In genomic region chr1:8823295-8823664, GRCh38 we compare ENCODE assay signal across 1 cellular context.
A peak's percentile ranks its signal among the peaks of the same experiment; 100 is the strongest.
TF ChIP-seq lines count a peak whose summit lies in the region.

No MANE protein-coding gene starts in this region.

TF ChIP-seq in K562, 482 proteins besides CTCF, POLR2A, EP300 and RAD21:
- TF ChIP-seq MEIS2 (IDR thresholded peaks at IDR 0.05; ENCODE audit: partially characterized antibody) (no peak), MLLT1 (IDR thresholded peaks at IDR 0.05) (peak in 1 of 2 experiments; percentile 79; a peak in 2 of 4 replicates), ZNF384 (IDR thresholded peaks at IDR 0.05; ENCODE audit: low read depth, low read length) (0 out of 2 replicates have a peak, but pooled peaks have one; percentile 28)
